1 cellular context compared by ENCODE assay signal in the genomic region with DNA sequence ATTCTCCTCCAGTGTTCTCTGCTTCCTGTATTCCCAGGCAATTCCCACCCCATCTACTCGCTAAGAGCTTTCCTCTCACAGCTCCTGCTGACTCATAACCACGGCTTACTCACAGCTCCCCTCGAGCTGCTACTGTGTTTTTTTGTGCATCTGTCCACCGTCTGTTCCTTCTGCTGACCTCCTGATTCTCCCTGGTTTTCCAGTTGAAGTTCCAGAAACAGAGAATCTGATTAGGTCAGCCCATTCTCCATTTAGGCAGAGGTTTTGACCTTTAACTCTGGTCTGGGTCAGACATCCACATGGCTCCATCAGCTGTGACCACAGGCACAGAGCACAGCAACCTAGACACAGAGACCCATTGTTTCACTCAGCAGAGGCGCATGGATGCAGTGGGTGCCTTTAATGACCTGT.
TF ChIP-seq lines count a peak whose summit lies in the region.

No MANE protein-coding gene starts in this region.

TF ChIP-seq in HepG2, 621 proteins besides CTCF, POLR2A, EP300 and RAD21 (continues in another document):
- TF ChIP-seq IKZF4 (CRISPR knock-in tag; IDR thresholded peaks at IDR 0.05; ENCODE audit: borderline replicate concordance, low read depth, not compliant biosample characterization) (no peak), ZNF891 (CRISPR knock-in tag; IDR thresholded peaks at IDR 0.05) (no peak), ZNF629 (CRISPR knock-in tag; conservative IDR thresholded peaks at IDR 0.05) (peak; percentile 69), ZNF530 (CRISPR knock-in tag; IDR thresholded peaks at IDR 0.05; ENCODE audit: low read depth) (no peak), ZNF761 (CRISPR knock-in tag; conservative IDR thresholded peaks at IDR 0.05) (no peak), CEBPG (CRISPR knock-in tag; IDR thresholded peaks at IDR 0.05) (no peak), ZNF556 (CRISPR knock-in tag; IDR thresholded peaks at IDR 0.05; ENCODE audit: borderline replicate concordance) (no peak), RARG (CRISPR knock-in tag; IDR thresholded peaks at IDR 0.05; ENCODE audit: low read depth) (no peak), ZNF644 (CRISPR knock-in tag; IDR thresholded peaks at IDR 0.05; ENCODE audit: low read depth) (peak; percentile 82), ZNF607 (CRISPR knock-in tag; IDR thresholded peaks at IDR 0.05; ENCODE audit: borderline replicate concordance) (no peak), KDM3A (CRISPR knock-in tag; IDR thresholded peaks at IDR 0.05; ENCODE audit: low read depth) (no peak), ZC3H13 (CRISPR knock-in tag; IDR thresholded peaks at IDR 0.05) (no peak), MTF1 (CRISPR knock-in tag; IDR thresholded peaks at IDR 0.05) (no peak), ZNF839 (CRISPR knock-in tag; IDR thresholded peaks at IDR 0.05; ENCODE audit: borderline replicate concordance) (no peak), ZNF816 (CRISPR knock-in tag; IDR thresholded peaks at IDR 0.05; ENCODE audit: borderline replicate concordance) (no peak), ZSCAN29 (CRISPR knock-in tag; conservative IDR thresholded peaks at IDR 0.05) (no peak), ZNF34 (CRISPR knock-in tag; IDR thresholded peaks at IDR 0.05; ENCODE audit: borderline replicate concordance) (no peak), DMTF1 (CRISPR knock-in tag; IDR thresholded peaks at IDR 0.05) (no peak), RFX5 (IDR thresholded peaks at IDR 0.05; ENCODE audit: low read depth, low read length) (no peak), TMF1 (CRISPR knock-in tag; IDR thresholded peaks at IDR 0.05; ENCODE audit: low read depth) (no peak), YEATS4 (CRISPR knock-in tag; IDR thresholded peaks at IDR 0.05; ENCODE audit: borderline replicate concordance) (no peak), SOX5 (CRISPR knock-in tag; IDR thresholded peaks at IDR 0.05; ENCODE audit: borderline replicate concordance) (peak; percentile 82; the same call in 1 of the 2 replicates), NFATC3 (CRISPR knock-in tag; IDR thresholded peaks at IDR 0.05) (no peak), SOX6 (IDR thresholded peaks at IDR 0.05) (no peak), SOX6 (CRISPR knock-in tag; IDR thresholded peaks at IDR 0.05) (peak; percentile 88), ZSCAN21 (CRISPR knock-in tag; IDR thresholded peaks at IDR 0.05; ENCODE audit: borderline replicate concordance) (no peak), CBX2 (IDR thresholded peaks at IDR 0.05; ENCODE audit: low read depth, low read length) (no peak), CBX2 (CRISPR knock-in tag; IDR thresholded peaks at IDR 0.05; ENCODE audit: low read depth) (no peak), ZNF136 (CRISPR knock-in tag; IDR thresholded peaks at IDR 0.05; ENCODE audit: low read depth) (no peak), SAP130 (CRISPR knock-in tag; IDR thresholded peaks at IDR 0.05; ENCODE audit: low read depth) (peak; percentile 52; the same call in 1 of the 2 replicates), RFXAP (CRISPR knock-in tag; IDR thresholded peaks at IDR 0.05; ENCODE audit: borderline replicate concordance) (no peak), PRPF4 (IDR thresholded peaks at IDR 0.05; ENCODE audit: low read depth, low read length, poor library complexity, severe bottlenecking) (no peak), HOXA3 (CRISPR knock-in tag; IDR thresholded peaks at IDR 0.05) (no peak), PHF21A (CRISPR knock-in tag; IDR thresholded peaks at IDR 0.05) (no peak), FOSL2 (CRISPR knock-in tag; IDR thresholded peaks at IDR 0.05) (peak; percentile 66), ZFP37 (CRISPR knock-in tag; IDR thresholded peaks at IDR 0.05; ENCODE audit: borderline replicate concordance) (no peak), FOXO4 (CRISPR knock-in tag; conservative IDR thresholded peaks at IDR 0.05) (no peak), KDM1A (CRISPR knock-in tag; IDR thresholded peaks at IDR 0.05) (peak; percentile 65; the same call in 1 of the 2 replicates), THAP8 (CRISPR knock-in tag; IDR thresholded peaks at IDR 0.05; ENCODE audit: borderline replicate concordance) (no peak), ESRRA (CRISPR knock-in tag; IDR thresholded peaks at IDR 0.05; ENCODE audit: low read depth) (peak; percentile 71), ZNF512B (CRISPR knock-in tag; IDR thresholded peaks at IDR 0.05; ENCODE audit: borderline replicate concordance) (no peak), ZNF558 (CRISPR knock-in tag; IDR thresholded peaks at IDR 0.05; ENCODE audit: borderline replicate concordance) (no peak), ZNF256 (CRISPR knock-in tag; conservative IDR thresholded peaks at IDR 0.05) (no peak), THYN1 (CRISPR knock-in tag; IDR thresholded peaks at IDR 0.05; ENCODE audit: borderline replicate concordance, low read depth) (no peak), NAIF1 (CRISPR knock-in tag; IDR thresholded peaks at IDR 0.05; ENCODE audit: borderline replicate concordance) (no peak)
- TF ChIP-seq, protein P1, sequence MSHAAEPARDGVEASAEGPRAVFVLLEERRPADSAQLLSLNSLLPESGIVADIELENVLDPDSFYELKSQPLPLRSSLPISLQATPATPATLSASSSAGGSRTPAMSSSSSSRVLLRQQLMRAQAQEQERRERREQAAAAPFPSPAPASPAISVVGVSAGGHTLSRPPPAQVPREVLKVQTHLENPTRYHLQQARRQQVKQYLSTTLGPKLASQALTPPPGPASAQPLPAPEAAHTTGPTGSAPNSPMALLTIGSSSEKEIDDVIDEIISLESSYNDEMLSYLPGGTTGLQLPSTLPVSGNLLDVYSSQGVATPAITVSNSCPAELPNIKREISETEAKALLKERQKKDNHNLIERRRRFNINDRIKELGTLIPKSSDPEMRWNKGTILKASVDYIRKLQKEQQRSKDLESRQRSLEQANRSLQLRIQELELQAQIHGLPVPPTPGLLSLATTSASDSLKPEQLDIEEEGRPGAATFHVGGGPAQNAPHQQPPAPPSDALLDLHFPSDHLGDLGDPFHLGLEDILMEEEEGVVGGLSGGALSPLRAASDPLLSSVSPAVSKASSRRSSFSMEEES (CRISPR knock-in tag; IDR thresholded peaks at IDR 0.05): no peak
- TF ChIP-seq, protein P2, sequence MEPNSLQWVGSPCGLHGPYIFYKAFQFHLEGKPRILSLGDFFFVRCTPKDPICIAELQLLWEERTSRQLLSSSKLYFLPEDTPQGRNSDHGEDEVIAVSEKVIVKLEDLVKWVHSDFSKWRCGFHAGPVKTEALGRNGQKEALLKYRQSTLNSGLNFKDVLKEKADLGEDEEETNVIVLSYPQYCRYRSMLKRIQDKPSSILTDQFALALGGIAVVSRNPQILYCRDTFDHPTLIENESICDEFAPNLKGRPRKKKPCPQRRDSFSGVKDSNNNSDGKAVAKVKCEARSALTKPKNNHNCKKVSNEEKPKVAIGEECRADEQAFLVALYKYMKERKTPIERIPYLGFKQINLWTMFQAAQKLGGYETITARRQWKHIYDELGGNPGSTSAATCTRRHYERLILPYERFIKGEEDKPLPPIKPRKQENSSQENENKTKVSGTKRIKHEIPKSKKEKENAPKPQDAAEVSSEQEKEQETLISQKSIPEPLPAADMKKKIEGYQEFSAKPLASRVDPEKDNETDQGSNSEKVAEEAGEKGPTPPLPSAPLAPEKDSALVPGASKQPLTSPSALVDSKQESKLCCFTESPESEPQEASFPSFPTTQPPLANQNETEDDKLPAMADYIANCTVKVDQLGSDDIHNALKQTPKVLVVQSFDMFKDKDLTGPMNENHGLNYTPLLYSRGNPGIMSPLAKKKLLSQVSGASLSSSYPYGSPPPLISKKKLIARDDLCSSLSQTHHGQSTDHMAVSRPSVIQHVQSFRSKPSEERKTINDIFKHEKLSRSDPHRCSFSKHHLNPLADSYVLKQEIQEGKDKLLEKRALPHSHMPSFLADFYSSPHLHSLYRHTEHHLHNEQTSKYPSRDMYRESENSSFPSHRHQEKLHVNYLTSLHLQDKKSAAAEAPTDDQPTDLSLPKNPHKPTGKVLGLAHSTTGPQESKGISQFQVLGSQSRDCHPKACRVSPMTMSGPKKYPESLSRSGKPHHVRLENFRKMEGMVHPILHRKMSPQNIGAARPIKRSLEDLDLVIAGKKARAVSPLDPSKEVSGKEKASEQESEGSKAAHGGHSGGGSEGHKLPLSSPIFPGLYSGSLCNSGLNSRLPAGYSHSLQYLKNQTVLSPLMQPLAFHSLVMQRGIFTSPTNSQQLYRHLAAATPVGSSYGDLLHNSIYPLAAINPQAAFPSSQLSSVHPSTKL (CRISPR knock-in tag; IDR thresholded peaks at IDR 0.05): peak; percentile 42; the same call in 1 of the 2 replicates
- TF ChIP-seq, protein P3, sequence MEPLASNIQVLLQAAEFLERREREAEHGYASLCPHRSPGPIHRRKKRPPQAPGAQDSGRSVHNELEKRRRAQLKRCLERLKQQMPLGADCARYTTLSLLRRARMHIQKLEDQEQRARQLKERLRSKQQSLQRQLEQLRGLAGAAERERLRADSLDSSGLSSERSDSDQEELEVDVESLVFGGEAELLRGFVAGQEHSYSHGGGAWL (CRISPR knock-in tag; IDR thresholded peaks at IDR 0.05): no peak
- TF ChIP-seq, protein P4, sequence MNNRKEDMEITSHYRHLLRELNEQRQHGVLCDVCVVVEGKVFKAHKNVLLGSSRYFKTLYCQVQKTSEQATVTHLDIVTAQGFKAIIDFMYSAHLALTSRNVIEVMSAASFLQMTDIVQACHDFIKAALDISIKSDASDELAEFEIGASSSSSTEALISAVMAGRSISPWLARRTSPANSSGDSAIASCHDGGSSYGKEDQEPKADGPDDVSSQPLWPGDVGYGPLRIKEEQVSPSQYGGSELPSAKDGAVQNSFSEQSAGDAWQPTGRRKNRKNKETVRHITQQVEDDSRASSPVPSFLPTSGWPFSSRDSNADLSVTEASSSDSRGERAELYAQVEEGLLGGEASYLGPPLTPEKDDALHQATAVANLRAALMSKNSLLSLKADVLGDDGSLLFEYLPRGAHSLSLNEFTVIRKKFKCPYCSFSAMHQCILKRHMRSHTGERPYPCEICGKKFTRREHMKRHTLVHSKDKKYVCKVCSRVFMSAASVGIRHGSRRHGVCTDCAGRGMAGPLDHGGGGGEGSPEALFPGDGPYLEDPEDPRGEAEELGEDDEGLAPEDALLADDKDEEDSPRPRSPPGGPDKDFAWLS (CRISPR knock-in tag; IDR thresholded peaks at IDR 0.05; ENCODE audit: borderline replicate concordance): no peak
- TF ChIP-seq, protein P5, sequence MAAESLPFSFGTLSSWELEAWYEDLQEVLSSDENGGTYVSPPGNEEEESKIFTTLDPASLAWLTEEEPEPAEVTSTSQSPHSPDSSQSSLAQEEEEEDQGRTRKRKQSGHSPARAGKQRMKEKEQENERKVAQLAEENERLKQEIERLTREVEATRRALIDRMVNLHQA (CRISPR knock-in tag; IDR thresholded peaks at IDR 0.05): no peak
